1 cellular context compared by ENCODE assay signal in the genomic region with DNA sequence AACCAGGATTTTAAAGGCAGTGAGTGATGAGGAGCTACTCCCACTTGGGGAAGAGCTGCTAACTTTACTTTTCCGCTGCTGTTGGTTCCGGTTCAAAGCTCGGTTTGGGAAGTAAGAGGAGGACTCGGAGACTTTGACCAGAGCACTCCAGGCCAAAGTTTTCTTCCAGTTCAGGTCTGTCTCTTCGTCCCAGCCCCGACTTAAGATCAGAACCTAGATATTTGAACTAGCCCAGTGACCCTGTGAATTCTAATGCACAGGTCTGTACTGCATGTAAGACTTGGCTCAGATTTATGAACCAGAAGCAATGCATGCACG.
TF ChIP-seq lines count a peak whose summit lies in the region.

No MANE protein-coding gene starts in this region.

TF ChIP-seq in SK-N-SH, 30 proteins besides CTCF, POLR2A, EP300 and RAD21 (continued from another document):
- no peak for TF ChIP-seq CHD2 (IDR thresholded peaks at IDR 0.05; ENCODE audit: low read length, partially characterized antibody)
TF ChIP-seq in SK-N-SH: peak in this region for 0.
